In genomic region chr1:101166583-101167120, GRCh38 we compare ENCODE assay signal across 15 cellular contexts.
DNase-seq lines count a peak whose midpoint lies in the region; ATAC-seq lines count a peak whose summit lies in the region.
"Had no signal": no experiment of that assay in that cellular context is flagged by ENCODE, and none has a peak within 500 bp of the region (broad histone marks: within the 10 kb centered on the region; RNA-seq: fewer than 3 reads in every experiment).

No MANE protein-coding gene starts in this region.

- H2BK15ac ChIP-seq in mesendoderm (replicated peaks; ENCODE audit: low read depth), result no peak overlapping the region

- no peak overlapping the region for H4K5ac ChIP-seq in mesendoderm (ENCODE audit: low read length)

- DNase-seq in ELR (ENCODE audit: low read depth) (peak; percentile 72), HT1080 (ENCODE audit: low read depth) (peak; percentile 70), astrocyte of the hippocampus (ENCODE audit: low read depth, low spot score) (peak; percentile 50), mesendoderm (peak; percentile 80), HK-2 (ENCODE audit: unreplicated experiment) (no peak)
- DNase-seq: ACHN; Caco-2; CD4-positive, CD25-positive, alpha-beta regulatory T cell; NCI-H1436 treated with DMSO at 0.1 percent for 48 hours; NCI-H2081; NCI-H748 treated with DMSO at 0.1 percent for 48 hours had no signal

- H3K4me3 ChIP-seq in mesendoderm (ENCODE audit: low read length), result no peak overlapping the region
- H3K4me3 ChIP-seq: GM12878 had no signal

- H3K27me3 ChIP-seq in mesendoderm (ENCODE audit: insufficient read depth, low read length, poor library complexity), result no peaks in the 10 kb centered on the region

- no peak overlapping the region for H2BK120ac ChIP-seq in mesendoderm (ENCODE audit: low read depth, low read length)

- no peak overlapping the region for H3K18ac ChIP-seq in mesendoderm (ENCODE audit: low read length)

- H3K79me2 ChIP-seq in mesendoderm (ENCODE audit: control insufficient read depth, insufficient read depth, low read length), result no peaks in the 10 kb centered on the region

- H3K36me3 ChIP-seq in mesendoderm (ENCODE audit: control insufficient read depth, insufficient read depth, low read length), result no peaks in the 10 kb centered on the region

- no peak for ATAC-seq in HG03139 (IDR thresholded peaks at IDR 0.05; ENCODE audit: unreplicated experiment)
- no peak for ATAC-seq in GM18520 (IDR thresholded peaks at IDR 0.05; ENCODE audit: unreplicated experiment)
- no peak for ATAC-seq in HG03196 (IDR thresholded peaks at IDR 0.05; ENCODE audit: unreplicated experiment)
- ATAC-seq: GM12878 had no signal

- no peak overlapping the region for H3K27ac ChIP-seq in mesendoderm (ENCODE audit: low read depth, low read length)

- H2BK5ac ChIP-seq in mesendoderm (ENCODE audit: low read length), result no peak overlapping the region

- WGBS in mesendoderm (ENCODE audit: extremely low coverage, insufficient coverage, low lambda C conversion rate), result no CpG with 5 or more reads among the region's 1 CpG

- H4K8ac ChIP-seq in mesendoderm (ENCODE audit: low read depth, low read length), result no peak overlapping the region

- no peak overlapping the region for H3K9ac ChIP-seq in mesendoderm (ENCODE audit: low read length)

- H3K23ac ChIP-seq in mesendoderm (ENCODE audit: low read length), result no peak overlapping the region

- peaks cover 5% of the 10 kb centered on the region for H3K4me1 ChIP-seq in mesendoderm (ENCODE audit: control insufficient read depth, low read depth, low read length)
- H3K4me1 ChIP-seq: Caco-2 had no signal

- no peak overlapping the region for H3K56ac ChIP-seq in mesendoderm (ENCODE audit: low read length)

- H2AK5ac ChIP-seq in mesendoderm (ENCODE audit: low read length), result no peak overlapping the region

- no peaks in the 10 kb centered on the region for H3K79me1 ChIP-seq in mesendoderm (ENCODE audit: low read length)

- no peak overlapping the region for H3K4ac ChIP-seq in mesendoderm (ENCODE audit: low read depth, low read length)

- H3K4me2 ChIP-seq in mesendoderm (ENCODE audit: low read length), result no peak overlapping the region
